ENCODE assay signal across 8 cellular contexts in genomic region chr15:57705746-57706404, GRCh38. TPM values are rescaled to one million over a fixed set of nuclear protein-coding genes. Genes with fewer than 3 reads are reported as not detected.
DNase-seq lines count a peak whose midpoint lies in the region; ATAC-seq, FAIRE-seq and TF ChIP-seq lines count a peak whose summit lies in the region.

No MANE protein-coding gene starts in this region.

- intact Hi-C loops in natural killer cell (cut with micrococcal nuclease): no loop called here

- peaks cover 13 to 25% of the 10 kb centered on the region in 2 donors for H3K27me3 Mint-ChIP-seq in natural killer cell (ENCODE audit: low read depth in 2 of 2)

- peak overlapping the region; percentile 82 for H3K4me3 ChIP-seq in BJ (ENCODE audit: low read depth, low read length)
- peak overlapping the region; percentile 99 for H3K4me3 ChIP-seq in MG63
- peak overlapping the region; percentile 72 for H3K4me3 ChIP-seq in effector memory CD4-positive, alpha-beta T cell (ENCODE audit: insufficient read depth, low read depth, low read length, poor library complexity, severe bottlenecking)

- no peak for FAIRE-seq in RCC 7860 (lab: Jason Lieb, UNC)

- H3K4me3 Mint-ChIP-seq in natural killer cell: peak overlapping the region; percentile 91

- TF ChIP-seq CTCF in BJ (IDR thresholded peaks at IDR 0.05; ENCODE audit: insufficient read depth, low read depth, low read length) (no peak), natural killer cell (IDR thresholded peaks at IDR 0.05) (no peak)

- H3K27ac Mint-ChIP-seq in natural killer cell: peak overlapping the region; percentile 79 to 85

- POLR2A ChIA-PET in BJ (lab: Charles Lee): no interaction called here

- CTCF ChIA-PET in BJ (lab: Yijun Ruan, JAX): interaction anchor here (0.7 to 2.2 kb wide), 5 partner anchors 10 to 144 kb away, joined by 3 to 15 read pairs (median 5); no protein-coding TSS in a partner anchor

- H3K27me3 ChIP-seq in BJ (ENCODE audit: control insufficient read depth, insufficient read depth, low read length) (no peaks in the 10 kb centered on the region), MG63 (no peaks in the 10 kb centered on the region)
- H3K27me3 ChIP-seq in effector memory CD4-positive, alpha-beta T cell (replicated peaks; ENCODE audit: control insufficient read depth, insufficient read depth, low read length, poor library complexity, severe bottlenecking): no peaks in the 10 kb centered on the region

- H3K4me1 Mint-ChIP-seq in natural killer cell: peaks cover 31 to 36% of the 10 kb centered on the region in 2 donors

- peaks cover 2% of the 10 kb centered on the region for H3K36me3 Mint-ChIP-seq in natural killer cell

- H3K9me3 Mint-ChIP-seq in natural killer cell: no peaks in the 10 kb centered on the region

- DNase-seq in BJ (ENCODE audit: low read depth) (no peak), MG63 (no peak), natural killer cell (no peak), RCC 7860 (ENCODE audit: low spot score) (no peak), mucosa of gallbladder (ENCODE audit: low spot score) (no peak), NCI-H1092 (lab: John Stamatoyannopoulos, UW) (no peak)
- no peak for DNase-seq in effector memory CD4-positive, alpha-beta T cell

- no peaks in the 10 kb centered on the region for H3K9me3 ChIP-seq in MG63
- H3K9me3 ChIP-seq in effector memory CD4-positive, alpha-beta T cell (ENCODE audit: control insufficient read depth, low read length): no peaks in the 10 kb centered on the region

- peak overlapping the region; percentile 89 for H3K27ac ChIP-seq in effector memory CD4-positive, alpha-beta T cell (ENCODE audit: insufficient read depth, low read length, poor library complexity, severe bottlenecking)

- peaks cover 3% of the 10 kb centered on the region for H3K36me3 ChIP-seq in BJ (ENCODE audit: control insufficient read depth, insufficient read depth, low read length)
- peaks cover 24% of the 10 kb centered on the region for H3K36me3 ChIP-seq in MG63
- peaks cover 13% of the 10 kb centered on the region for H3K36me3 ChIP-seq in effector memory CD4-positive, alpha-beta T cell (ENCODE audit: control insufficient read depth, insufficient read depth, low read length)

- peaks cover 23% of the 10 kb centered on the region for H3K4me1 ChIP-seq in effector memory CD4-positive, alpha-beta T cell (ENCODE audit: control insufficient read depth, insufficient read depth, low read length, poor library complexity, severe bottlenecking)

- ATAC-seq in natural killer cell (peak in 1 of 3 donors; percentile 1), HG02763 (IDR thresholded peaks at IDR 0.05; ENCODE audit: unreplicated experiment) (no peak)

RNA-seq across cellular contexts. Expression of gene POLR2M, which starts 0.6 kb away (rescaled TPM):
- polyA plus RNA-seq in BJ (2011; rRNA removed): 87.2 and 126 TPM in 2 replicates
- 37.2 and 46.3 TPM in 2 replicates for polyA minus RNA-seq in BJ (2011; rRNA and poly(A)+ RNA removed)
- total RNA-seq in MG63 (2014; rRNA removed; shearing (Covaris generic); ENCODE audit: low replicate concordance): 36.5 and 581 TPM in 2 replicates
- total RNA-seq in natural killer cell (100 to 1,000 TPM in 1 of 3 donors, 10 to 100 TPM in 2; 74.0 to 109 (median 94.9) TPM), mucosa of gallbladder (95.9 TPM)
